8 cellular contexts compared by ENCODE assay signal in the genomic region with DNA sequence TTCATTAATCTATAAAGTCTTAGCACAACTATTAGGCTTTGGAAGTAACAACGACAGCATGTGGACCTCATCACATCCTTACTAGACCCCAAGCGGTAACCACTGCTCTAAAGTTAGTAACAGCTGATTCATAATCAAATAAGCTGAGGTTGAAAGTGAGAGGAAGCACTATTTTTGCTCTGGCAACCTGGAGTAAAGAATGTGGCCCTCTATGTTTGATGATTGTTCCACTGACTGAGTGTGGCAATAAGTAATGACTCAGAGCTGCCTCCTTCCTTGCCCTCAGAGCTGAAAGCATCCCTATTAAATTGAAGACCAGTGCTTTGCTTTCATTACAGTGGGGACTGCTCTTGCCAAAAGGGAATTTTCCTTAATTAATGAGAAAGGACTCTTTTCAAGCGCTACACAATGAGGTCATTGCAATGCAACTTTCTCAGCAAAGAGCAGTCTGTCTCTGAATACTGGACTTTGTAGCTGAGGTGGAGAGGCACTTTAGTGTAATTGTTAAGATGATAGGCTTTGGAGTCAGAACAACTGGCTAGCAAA.
DNase-seq lines count a peak whose midpoint lies in the region; ATAC-seq and TF ChIP-seq lines count a peak whose summit lies in the region.

No MANE protein-coding gene starts in this region.

- peak; percentile 90 for ATAC-seq in GM21390 (IDR thresholded peaks at IDR 0.05; ENCODE audit: unreplicated experiment)
- ATAC-seq in HG03469 (IDR thresholded peaks at IDR 0.05; ENCODE audit: unreplicated experiment) = peak; percentile 90
- peak; percentile 78 for ATAC-seq in omental fat pad (ENCODE audit: low FRiP score)

- TF ChIP-seq CTCF in omental fat pad (IDR thresholded peaks at IDR 0.05) = no peak

- peak; percentile 96 for DNase-seq in EH (ENCODE audit: low read depth)
- peak; percentile 90 for DNase-seq in astrocyte of the hippocampus (ENCODE audit: low read depth, low spot score)
- DNase-seq in omental fat pad (ENCODE audit: low spot score) = no peak
- DNase-seq in NK-92 (lab: John Stamatoyannopoulos, UW; ENCODE audit: unreplicated experiment) = no peak
- no peak for DNase-seq in stimulated activated naive CD4-positive, alpha-beta T cell (lab: John Stamatoyannopoulos, UW)
- no peak for DNase-seq in activated CD8-positive, alpha-beta memory T cell treated with anti-CD3 and anti-CD28 coated beads, Interleukin-2, amount 50 U/mL, for 4 hours

Comparison
In these comparisons a context has a peak if more than half of its experiments do, and no peak if none do; other contexts are left out.
1. DNase-seq: peak in EH (single experiment) and astrocyte of the hippocampus (single experiment); none in omental fat pad (single experiment), NK-92 (single experiment), stimulated activated naive CD4-positive, alpha-beta T cell (0 of 6) and activated CD8-positive, alpha-beta memory T cell treated with anti-CD3 and anti-CD28 coated beads, Interleukin-2, amount 50 U/mL, for 4 hours (single experiment).
2. Peak in every context shown above with its lines, with median percentiles within 50 percentile points of each other: ATAC-seq.